In genomic region chr6:33571637-33572316, GRCh38 we compare ENCODE assay signal across 8 cellular contexts. TPM values are rescaled to one million over a fixed set of nuclear protein-coding genes. Genes with fewer than 3 reads are reported as not detected.
DNase-seq lines count a peak whose midpoint lies in the region; ATAC-seq, FAIRE-seq and TF ChIP-seq lines count a peak whose summit lies in the region.

No MANE protein-coding gene starts in this region.

- H3K4me1 ChIP-seq in astrocyte (ENCODE audit: insufficient read depth, low read length) = peaks cover 5% of the 10 kb centered on the region
- H3K4me1 ChIP-seq in thoracic aorta (ENCODE audit: control insufficient read depth in 1 of 2, low read depth in 2 of 2) = peaks cover 3 to 9% of the 10 kb centered on the region in 2 donors

- H3K9ac ChIP-seq in astrocyte (ENCODE audit: low read length) = peak overlapping the region; percentile 79

- H3K27me3 Mint-ChIP-seq in T-helper 1 cell treated with Interleukin-12 subunit alpha and Interleukin-12 subunit beta and Interleukin-4 antibody, amounts not matched to agents 30 μg/mL and 1 μg/mL, for 36 hours (ENCODE audit: low read depth) = no peaks in the 10 kb centered on the region
- no peaks in the 10 kb centered on the region for H3K27me3 Mint-ChIP-seq in astrocyte (ENCODE audit: low read depth, unreplicated experiment)

- H3K27ac Mint-ChIP-seq in T-helper 1 cell treated with Interleukin-12 subunit alpha and Interleukin-12 subunit beta and Interleukin-4 antibody, amounts not matched to agents 30 μg/mL and 1 μg/mL, for 36 hours = peak overlapping the region; percentile 100
- H3K27ac Mint-ChIP-seq in astrocyte (ENCODE audit: unreplicated experiment) = peak overlapping the region; percentile 41

- H3K27me3 ChIP-seq in astrocyte (ENCODE audit: insufficient read depth, low read length) (no peaks in the 10 kb centered on the region), thoracic aorta (replicated peaks; ENCODE audit: insufficient read depth) (no peaks in the 10 kb centered on the region)

- H3K36me3 Mint-ChIP-seq in T-helper 1 cell treated with Interleukin-12 subunit alpha and Interleukin-12 subunit beta and Interleukin-4 antibody, amounts not matched to agents 30 μg/mL and 1 μg/mL, for 36 hours (ENCODE audit: low read depth) = peaks cover 53% of the 10 kb centered on the region
- peaks cover 25% of the 10 kb centered on the region for H3K36me3 Mint-ChIP-seq in astrocyte (ENCODE audit: low read depth, unreplicated experiment)

- peak overlapping the region; percentile 46 for H3K27ac ChIP-seq in astrocyte (ENCODE audit: low read depth, low read length)
- H3K27ac ChIP-seq in thoracic aorta = peak overlapping the region; percentile 78 to 85

- no peak for TF ChIP-seq CTCF in astrocyte (IDR thresholded peaks at IDR 0.05; ENCODE audit: insufficient read depth, low read depth, low read length)
- TF ChIP-seq CTCF in thoracic aorta (IDR thresholded peaks at IDR 0.05) = no peak

- peak overlapping the region; percentile 98 for H2AFZ ChIP-seq in astrocyte (ENCODE audit: low read depth, low read length)

- H3K4me1 Mint-ChIP-seq in T-helper 1 cell treated with Interleukin-12 subunit alpha and Interleukin-12 subunit beta and Interleukin-4 antibody, amounts not matched to agents 30 μg/mL and 1 μg/mL, for 36 hours (ENCODE audit: low read depth) = peaks cover 44% of the 10 kb centered on the region
- peaks cover 11% of the 10 kb centered on the region for H3K4me1 Mint-ChIP-seq in astrocyte (ENCODE audit: low read depth, unreplicated experiment)

- H3K36me3 ChIP-seq in astrocyte (ENCODE audit: insufficient read depth, low read length) (peaks cover 16% of the 10 kb centered on the region), thoracic aorta (peaks cover 16% of the 10 kb centered on the region)

- H3K4me2 ChIP-seq in astrocyte (ENCODE audit: low read length) = peak overlapping the region; percentile 100

- no peaks in the 10 kb centered on the region for H3K9me3 Mint-ChIP-seq in T-helper 1 cell treated with Interleukin-12 subunit alpha and Interleukin-12 subunit beta and Interleukin-4 antibody, amounts not matched to agents 30 μg/mL and 1 μg/mL, for 36 hours
- no peaks in the 10 kb centered on the region for H3K9me3 Mint-ChIP-seq in astrocyte (ENCODE audit: unreplicated experiment)

- H3K4me3 ChIP-seq in astrocyte (ENCODE audit: insufficient read depth, low read depth, low read length) = peak overlapping the region; percentile 80
- H3K4me3 ChIP-seq in thoracic aorta = peak overlapping the region; percentile 73

- intact Hi-C loops in left colon (cut with DNase I, micrococcal nuclease) = no loop called here

- H4K20me1 ChIP-seq in astrocyte (ENCODE audit: insufficient read depth, low read length) = peaks cover 5% of the 10 kb centered on the region

- no peak for FAIRE-seq in astrocyte (lab: Jason Lieb, UNC)

- H3K4me3 Mint-ChIP-seq in T-helper 1 cell treated with Interleukin-12 subunit alpha and Interleukin-12 subunit beta and Interleukin-4 antibody, amounts not matched to agents 30 μg/mL and 1 μg/mL, for 36 hours = peak overlapping the region; percentile 89
- H3K4me3 Mint-ChIP-seq in astrocyte (ENCODE audit: unreplicated experiment) = peak overlapping the region; percentile 87

- DNase-seq in T-helper 1 cell = no peak
- no peak for DNase-seq in astrocyte (ENCODE audit: low read depth)
- DNase-seq in left colon = no peak
- no peak for DNase-seq in thoracic aorta (ENCODE audit: low spot score)
- DNase-seq in NCI-H1436 (lab: John Stamatoyannopoulos, UW) = no peak
- DNase-seq in hepatic stellate cell (ENCODE audit: low spot score) = no peak
- no peak for DNase-seq in NCI-H526 treated with DMSO at 0.1 percent for 48 hours (lab: John Stamatoyannopoulos, UW)

- peaks cover 3% of the 10 kb centered on the region for H3K79me2 ChIP-seq in astrocyte (ENCODE audit: insufficient read depth, low read length)

- H3K9me3 ChIP-seq in astrocyte (ENCODE audit: insufficient read depth, low read depth, low read length) = no peaks in the 10 kb centered on the region
- H3K9me3 ChIP-seq in thoracic aorta = no peaks in the 10 kb centered on the region

- ATAC-seq in left colon (peak; percentile 11), thoracic aorta (ENCODE audit: insufficient number of reproducible peaks, low FRiP score, low read depth) (no peak)

RNA-seq across cellular contexts. Expression of gene BAK1, which starts 8.3 kb away (rescaled TPM):
- total RNA-seq in astrocyte (49.4 and 54.8 TPM in 2 replicates), left colon (10 to 100 TPM; 85.6 to 93.5 TPM), thoracic aorta (10 to 100 TPM; 13.8 to 14.0 TPM)

RNA-seq across cellular contexts. Expression of gene ITPR3, which starts 49.3 kb away (rescaled TPM):
- total RNA-seq in astrocyte (17.7 and 21.3 TPM in 2 replicates), left colon (100 to 1,000 TPM; 106 to 108 TPM), thoracic aorta (10 to 100 TPM; 15.2 to 21.2 TPM)
